ENCODE assay signal across 9 cellular contexts in the genomic region with DNA sequence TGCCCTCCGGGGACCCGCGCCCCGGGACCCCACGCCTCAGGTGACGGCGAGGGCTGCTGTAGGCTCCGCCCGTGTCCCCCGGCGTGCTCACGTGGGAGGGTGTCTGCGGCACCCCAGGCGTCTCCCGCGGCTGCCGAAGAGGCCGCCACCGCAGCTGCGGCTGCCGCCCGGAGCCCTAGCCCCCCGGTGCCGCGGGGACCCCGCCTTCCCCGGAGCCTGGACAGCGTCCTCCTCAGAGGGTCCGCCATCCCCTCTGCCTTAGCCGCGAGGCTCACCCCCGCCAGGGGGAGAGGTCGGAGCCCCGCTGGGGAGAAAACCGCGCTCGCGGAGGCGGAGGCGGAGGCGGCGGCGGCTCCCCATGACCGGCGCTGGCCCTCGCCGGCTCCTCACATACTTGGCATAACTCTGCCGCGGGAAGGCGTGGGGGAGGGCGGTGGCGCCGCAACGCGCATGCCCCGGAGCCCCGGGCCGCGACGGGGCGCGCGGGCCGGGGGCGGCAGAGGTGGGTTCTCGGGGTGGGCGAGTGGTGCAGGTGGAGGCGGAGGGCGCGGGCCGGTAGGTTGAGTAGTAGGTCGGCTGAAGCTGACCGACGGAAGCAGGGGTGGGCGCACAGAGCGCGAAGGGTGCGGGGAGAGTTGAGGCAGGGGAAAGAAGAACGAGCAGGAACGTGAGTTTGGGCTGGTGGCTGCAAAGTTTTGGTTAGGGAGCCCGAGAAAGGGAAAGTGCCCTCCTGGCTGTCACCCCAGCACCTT. TPM values are rescaled to one million over a fixed set of nuclear protein-coding genes. Genes with fewer than 3 reads are reported as not detected.
DNase-seq lines count a peak whose midpoint lies in the region; ATAC-seq and TF ChIP-seq lines count a peak whose summit lies in the region.
"Had no signal": no experiment of that assay in that cellular context is flagged by ENCODE, and none has a peak within 500 bp of the region (broad histone marks: within the 10 kb centered on the region; RNA-seq: fewer than 3 reads in every experiment).

No MANE protein-coding gene starts in this region.

- peak; percentile 55 for ATAC-seq in HG02884 (IDR thresholded peaks at IDR 0.05; ENCODE audit: unreplicated experiment)
- ATAC-seq in mucosa of descending colon, result peak; percentile 82

- DNase-seq in NCI-H1694 (lab: John Stamatoyannopoulos, UW), result peak; percentile 6
- no peak for DNase-seq in NCI-H1694 treated with DMSO at 0.1 percent for 48 hours (lab: John Stamatoyannopoulos, UW)
- DNase-seq in NCI-H345 treated with DMSO at 0.1 percent for 48 hours (lab: John Stamatoyannopoulos, UW; ENCODE audit: unreplicated experiment), result peak; percentile 48
- peak; percentile 70 for DNase-seq in activated CD8-positive, alpha-beta memory T cell treated with anti-CD3 and anti-CD28 coated beads, Interleukin-2, amount 50 U/mL, for 4 hours
- DNase-seq in epidermal melanocyte (ENCODE audit: insufficient read length, low spot score), result peak; percentile 72
- peak; percentile 80 to 84 (median 81) for DNase-seq in mucosa of descending colon
- DNase-seq in stimulated activated CD8-positive, alpha-beta memory T cell treated with anti-CD3 and anti-CD28 coated beads, Interleukin-4, amount 100 ng/mL, for 24 hours (ENCODE audit: low read depth), result peak; percentile 45
- DNase-seq: DND-41 had no signal

- intact Hi-C loops in mucosa of descending colon (cut with DNase I, micrococcal nuclease), result loop anchor here in 1 of 2 donors (10.0 kb wide), 1 partner anchor 53 kb away; the partner anchor contains the start of gene C1orf52

- no peaks in the 10 kb centered on the region for H3K9me3 ChIP-seq in mucosa of descending colon

- no peaks in the 10 kb centered on the region for H3K36me3 ChIP-seq in mucosa of descending colon (ENCODE audit: low read depth)

- peak overlapping the region; percentile 78 for H3K4me3 ChIP-seq in mucosa of descending colon

- no peak for TF ChIP-seq CTCF in mucosa of descending colon (IDR thresholded peaks at IDR 0.05)

- H3K4me1 ChIP-seq in mucosa of descending colon (ENCODE audit: low read depth), result peaks cover 10% of the 10 kb centered on the region

RNA-seq across cellular contexts. Expression of gene SYDE2, which starts 0.7 kb away (rescaled TPM):
- 10 to 100 TPM in 1 of 3 donors, 1 to 10 TPM in 2; 9.0 to 42.1 (median 9.9) TPM for total RNA-seq in mucosa of descending colon

RNA-seq across cellular contexts. Expression of gene C1orf52, which starts 57.9 kb away (rescaled TPM):
- 10 to 100 TPM; 17.4 to 24.7 (median 19.2) TPM for total RNA-seq in mucosa of descending colon
